In the genomic region with DNA sequence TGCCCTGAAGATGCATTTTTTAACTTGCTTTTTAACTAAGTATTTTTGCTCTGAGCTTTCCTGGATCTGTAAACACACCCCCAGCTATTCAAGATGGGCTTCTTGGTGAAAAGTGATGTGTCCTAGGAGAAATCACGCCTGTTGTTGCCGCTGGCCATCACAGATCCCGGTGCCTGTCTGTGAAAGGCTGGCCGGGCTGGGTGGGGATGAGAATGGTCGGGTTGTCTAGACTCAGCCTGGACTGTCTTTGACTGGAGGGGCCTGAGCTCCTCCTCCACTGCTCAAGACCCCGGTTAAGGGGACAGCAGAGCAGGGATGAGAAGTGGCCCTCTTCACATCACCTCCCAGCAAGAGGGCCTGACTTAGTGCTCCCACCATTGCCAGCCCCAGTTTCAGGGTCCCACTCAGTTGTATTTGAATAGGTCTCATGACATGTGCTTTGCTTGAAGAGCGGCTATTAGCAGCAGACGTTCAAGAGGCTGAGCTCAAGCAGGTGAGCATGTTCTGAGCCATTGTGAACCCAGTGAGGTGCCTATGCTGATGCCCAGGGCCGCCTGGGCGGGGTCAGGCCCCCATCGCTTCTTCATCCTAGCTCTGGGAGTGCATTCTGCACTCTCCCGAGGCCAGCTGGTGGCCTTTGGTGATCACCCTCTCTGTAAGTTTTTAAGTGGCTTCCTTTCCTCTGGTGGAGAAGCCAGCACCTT, we compare ENCODE assay signal across 10 cellular contexts.
DNase-seq lines count a peak whose midpoint lies in the region; ATAC-seq and TF ChIP-seq lines count a peak whose summit lies in the region.
"Had no signal": no experiment of that assay in that cellular context is flagged by ENCODE, and none has a peak within 500 bp of the region (broad histone marks: within the 10 kb centered on the region; RNA-seq: fewer than 3 reads in every experiment).

No MANE protein-coding gene starts in this region.

- intact Hi-C loops in body of pancreas (cut with DNase I) = no loop called here
- intact Hi-C loops in stomach (cut with DNase I; ENCODE audit: low total_unique reads) = no loop called here

- no peaks in the 10 kb centered on the region for H3K36me3 ChIP-seq in GM23248 (ENCODE audit: low read depth)
- H3K36me3 ChIP-seq in body of pancreas (replicated peaks in 1 of 2; ENCODE audit: insufficient read depth in 1 of 2, low read depth in 2 of 2) = no peaks in the 10 kb centered on the region
- H3K36me3 ChIP-seq in stomach = no peaks in the 10 kb centered on the region

- peaks cover 95% of the 10 kb centered on the region for H3K79me2 ChIP-seq in GM23248 (ENCODE audit: insufficient read depth)

- peaks cover 53% of the 10 kb centered on the region for H3F3A ChIP-seq in GM23248 (ENCODE audit: insufficient read depth)

- 67% methylated on average over 12 of the region's 12 CpGs for WGBS in GM23248 (ENCODE audit: low coverage in 1 of 2, low lambda C conversion rate in 2 of 2, missing lambda C conversion rate in 2 of 2), 2 experiments
- 79 to 94% methylated on average over 8 to 11 of the region's 12 CpGs for WGBS in body of pancreas, 2 donors
- WGBS in stomach, 5 donors = 69 to 86% (median 78%) methylated on average over 11 to 12 of the region's 12 CpGs

- in situ Hi-C loops in GM23248 (cut with MboI) = no loop called here

- peaks cover 1% of the 10 kb centered on the region; the same call in 1 of the 2 replicates for H4K20me1 ChIP-seq in GM23248 (ENCODE audit: insufficient read depth)

- peak overlapping the region; percentile 97 for H3K27ac ChIP-seq in GM23248
- H3K27ac ChIP-seq in body of pancreas = peak overlapping the region; percentile 86 to 88 (median 86)
- H3K27ac ChIP-seq in layer of hippocampus (ENCODE audit: low read depth, low read length) = peak overlapping the region; percentile 54
- peak overlapping the region; percentile 84 to 92 (median 90) for H3K27ac ChIP-seq in stomach

- TF ChIP-seq POLR2A in body of pancreas (IDR thresholded peaks at IDR 0.05) (no peak), stomach (IDR thresholded peaks at IDR 0.05) (no peak)

- H3K4me3 ChIP-seq in GM23248 = peak overlapping the region; percentile 31
- no peak overlapping the region for H3K4me3 ChIP-seq in body of pancreas
- H3K4me3 ChIP-seq in stomach = no peak overlapping the region

- H3K9me3 ChIP-seq in GM23248 (ENCODE audit: low read depth) (no peaks in the 10 kb centered on the region), body of pancreas (no peaks in the 10 kb centered on the region), stomach (no peaks in the 10 kb centered on the region)

- H3K27me3 ChIP-seq in GM23248 (replicated peaks; ENCODE audit: insufficient read depth) = no peaks in the 10 kb centered on the region
- no peaks in the 10 kb centered on the region for H3K27me3 ChIP-seq in body of pancreas
- H3K27me3 ChIP-seq in layer of hippocampus (ENCODE audit: control insufficient read depth, insufficient read depth, low read length) = no peaks in the 10 kb centered on the region
- no peaks in the 10 kb centered on the region for H3K27me3 ChIP-seq in stomach

- H3K9me2 ChIP-seq in GM23248 (ENCODE audit: insufficient read depth) = no peaks in the 10 kb centered on the region

- TF ChIP-seq CTCF in body of pancreas (IDR thresholded peaks at IDR 0.05) = no peak
- TF ChIP-seq CTCF in stomach (IDR thresholded peaks at IDR 0.05) = no peak

- ATAC-seq in body of pancreas = no peak
- ATAC-seq in left lobe of liver = no peak
- no peak for ATAC-seq in GM19324 (IDR thresholded peaks at IDR 0.05; ENCODE audit: low FRiP score, unreplicated experiment)
- ATAC-seq in HG03521 (IDR thresholded peaks at IDR 0.05; ENCODE audit: unreplicated experiment) = no peak

- peak overlapping the region; percentile 76 for H3K4me2 ChIP-seq in GM23248 (ENCODE audit: unreplicated experiment)

- H2AFZ ChIP-seq in GM23248 = no peak overlapping the region

- no peak for TF ChIP-seq EP300 in stomach (IDR thresholded peaks at IDR 0.05)

- H3K4me1 ChIP-seq in GM23248 (ENCODE audit: insufficient read depth) (peaks cover 64% of the 10 kb centered on the region), body of pancreas (peaks cover 72% of the 10 kb centered on the region), stomach (peaks cover 31 to 81% (median 61%) of the 10 kb centered on the region in 4 donors)

- H3K9ac ChIP-seq in GM23248 = peak overlapping the region; percentile 82

- DNase-seq in GM23248 (no peak), body of pancreas (no peak), stomach (no peak), left lobe of liver (ENCODE audit: low spot score) (no peak), NCI-H774 (lab: John Stamatoyannopoulos, UW) (no peak)
- DNase-seq: central memory CD4-positive, alpha-beta T cell; stimulated activated naive CD4-positive, alpha-beta T cell treated with Interleukin-2 at 50 U/mL for 16 hours had no signal
